In the genomic region with DNA sequence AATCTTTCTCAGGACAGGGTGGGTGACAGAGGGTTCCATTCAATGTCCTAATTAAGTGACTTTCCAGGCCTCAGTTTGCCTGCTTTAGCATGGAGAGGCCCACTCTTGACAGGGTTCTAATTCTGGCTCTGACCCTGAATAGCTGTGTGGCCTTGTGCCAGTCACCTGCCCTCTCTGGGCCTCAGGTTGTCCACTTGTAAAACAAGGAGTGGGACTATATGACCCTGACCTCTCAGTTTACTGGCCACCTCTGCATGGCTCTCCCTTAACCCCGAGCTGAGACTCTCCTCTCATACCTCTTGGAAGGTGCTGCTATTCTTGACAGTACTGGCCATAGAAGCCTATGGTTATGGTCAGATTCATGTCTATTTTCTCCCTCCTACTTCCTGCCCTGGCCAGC, we compare ENCODE assay signal across 21 cellular contexts. TPM values are rescaled to one million over a fixed set of nuclear protein-coding genes. Genes with fewer than 3 reads are reported as not detected.
DNase-seq lines count a peak whose midpoint lies in the region; ATAC-seq, FAIRE-seq and TF ChIP-seq lines count a peak whose summit lies in the region.
"Had no signal": no experiment of that assay in that cellular context is flagged by ENCODE, and none has a peak within 500 bp of the region (broad histone marks: within the 10 kb centered on the region; RNA-seq: fewer than 3 reads in every experiment).

No MANE protein-coding gene starts in this region.

- H3K36me3 ChIP-seq in BE2C (no peaks in the 10 kb centered on the region; the same call in 1 of the 2 replicates), Panc1 (ENCODE audit: control insufficient read depth, insufficient read depth, low read length) (no peaks in the 10 kb centered on the region), kidney (ENCODE audit: control insufficient read depth in 1 of 2, insufficient read depth in 2 of 2, low read length in 2 of 2) (no peaks in the 10 kb centered on the region), neuronal stem cell (replicated peaks in 1 of 2; ENCODE audit: control insufficient read depth in 2 of 2, insufficient read depth in 2 of 2, low read length in 2 of 2) (no peaks in the 10 kb centered on the region)

- ATAC-seq in Panc1 (no peak), GM18861 (IDR thresholded peaks at IDR 0.05; ENCODE audit: unreplicated experiment) (no peak), GM18870 (IDR thresholded peaks at IDR 0.05; ENCODE audit: unreplicated experiment) (no peak)
- ATAC-seq in naive thymus-derived CD8-positive, alpha-beta T cell, result no peak
- ATAC-seq: CD8-positive, alpha-beta T cell had no signal

- CTCF ChIA-PET in Panc1 (lab: Charles Lee), result no interaction called here

- H3K23ac ChIP-seq in neuronal stem cell (ENCODE audit: low read depth, low read length, poor library complexity), result no peak overlapping the region

- H3K27ac ChIP-seq in Panc1 (ENCODE audit: low read length), result peak overlapping the region; percentile 18; the same call in 1 of the 2 replicates
- H3K27ac ChIP-seq in kidney (ENCODE audit: low read depth in 2 of 2, low read length in 2 of 2), result peak overlapping the region in 1 of 2 donors; percentile 51
- no peak overlapping the region for H3K27ac ChIP-seq in neuronal stem cell (replicated peaks; ENCODE audit: low read length)
- H3K27ac ChIP-seq: GM23248 had no signal

- FAIRE-seq in kidney (lab: Jason Lieb, UNC), result no peak
- FAIRE-seq: A204.1, D721Med, HTR-8/SVneo had no signal

- no peak overlapping the region for H3K4ac ChIP-seq in neuronal stem cell (ENCODE audit: low read length)

- 0 out of 2 replicates have a peak overlapping the region, but pooled peaks have one; percentile 9 for H3K4me3 ChIP-seq in BE2C (ENCODE audit: low read depth, low read length)
- H3K4me3 ChIP-seq in Panc1 (ENCODE audit: low read depth in 2 of 2, low read length in 2 of 2), result no peak overlapping the region
- no peak overlapping the region for H3K4me3 ChIP-seq in kidney (ENCODE audit: low read length in 2 of 2)
- no peak overlapping the region for H3K4me3 ChIP-seq in neuronal stem cell (ENCODE audit: low read length in 2 of 2)
- H3K4me3 ChIP-seq: GM23248 had no signal

- TF ChIP-seq CTCF in BE2C (IDR thresholded peaks at IDR 0.05; ENCODE audit: low read depth, low read length), result no peak
- TF ChIP-seq CTCF in Panc1 (IDR thresholded peaks at IDR 0.05), result no peak
- no peak for TF ChIP-seq CTCF in kidney (IDR thresholded peaks at IDR 0.05; ENCODE audit: borderline replicate concordance, extremely low read depth, insufficient read depth)

- no peaks in the 10 kb centered on the region for H3K9me3 ChIP-seq in BE2C
- H3K9me3 ChIP-seq in Panc1 (ENCODE audit: control insufficient read depth, insufficient read depth, low read depth, low read length), result no peaks in the 10 kb centered on the region
- no peaks in the 10 kb centered on the region for H3K9me3 ChIP-seq in kidney (ENCODE audit: control insufficient read depth in 1 of 2, low read length in 2 of 2)
- no peaks in the 10 kb centered on the region for H3K9me3 ChIP-seq in neuronal stem cell (replicated peaks in 1 of 2; ENCODE audit: control insufficient read depth in 2 of 2, insufficient read depth in 1 of 2, low read depth in 1 of 2, low read length in 2 of 2)

- no peak overlapping the region for H2BK120ac ChIP-seq in neuronal stem cell (ENCODE audit: low read depth, low read length)

- H3K27me3 Mint-ChIP-seq in naive thymus-derived CD8-positive, alpha-beta T cell, result peaks cover 2 to 39% (median 7%) of the 10 kb centered on the region in 5 donors

- DNase-seq in BE2C (no peak), Panc1 (ENCODE audit: low read depth, low spot score) (no peak), kidney (peak; percentile 7), neuronal stem cell (ENCODE audit: low spot score) (no peak), RKO (ENCODE audit: low spot score) (no peak)
- no peak for DNase-seq in naive thymus-derived CD8-positive, alpha-beta T cell
- DNase-seq: CD8-positive, alpha-beta T cell; COR-L47; DMS153; GF-D8; GM23248; H7; KBM-7 had no signal

- no peaks in the 10 kb centered on the region for H3K9me3 Mint-ChIP-seq in naive thymus-derived CD8-positive, alpha-beta T cell
- H3K9me3 Mint-ChIP-seq: CD14-positive monocyte; CD8-positive, alpha-beta T cell had no signal

- no peak overlapping the region for H2AK5ac ChIP-seq in neuronal stem cell (ENCODE audit: low read depth, low read length)

- H3K27me3 ChIP-seq in BE2C (no peaks in the 10 kb centered on the region), Panc1 (ENCODE audit: control insufficient read depth, insufficient read depth, low read length) (no peaks in the 10 kb centered on the region), neuronal stem cell (ENCODE audit: control insufficient read depth in 3 of 3, insufficient read depth in 3 of 3, low read depth in 1 of 3, low read length in 3 of 3) (peaks cover 0 to 22% (median 0%) of the 10 kb centered on the region in 3 experiments)

- intact Hi-C loops in Panc1 (cut with micrococcal nuclease; ENCODE audit: unreplicated experiment) (no loop called here), kidney (cut with DNase I) (no loop called here)

- no TSS peak for BruUV-seq in Panc1 (replicated peaks; lab: Mats Ljungman, UMichigan)

- no peak overlapping the region for H3K9ac ChIP-seq in kidney (ENCODE audit: low read length in 2 of 2)
- H3K9ac ChIP-seq in neuronal stem cell (ENCODE audit: low read depth, low read length, poor library complexity), result no peak overlapping the region
- H3K9ac ChIP-seq: GM23248 had no signal

- H3K4me1 Mint-ChIP-seq in naive thymus-derived CD8-positive, alpha-beta T cell, result peaks cover 0 to 1% (median 0%) of the 10 kb centered on the region in 4 donors
- H3K4me1 Mint-ChIP-seq: CD14-positive monocyte had no signal

- H3K14ac ChIP-seq in neuronal stem cell (ENCODE audit: low read length), result no peak overlapping the region

- peak overlapping the region; percentile 69 for H2BK15ac ChIP-seq in neuronal stem cell (ENCODE audit: low read length)

- no peak overlapping the region for H3K18ac ChIP-seq in neuronal stem cell (ENCODE audit: low read length)

- H3K79me1 ChIP-seq in neuronal stem cell (ENCODE audit: low read depth, low read length), result peaks cover 2% of the 10 kb centered on the region

- H2AFZ ChIP-seq in neuronal stem cell (ENCODE audit: low read length), result no peak overlapping the region
- H2AFZ ChIP-seq: GM23248 had no signal

- H3K4me3 Mint-ChIP-seq in naive thymus-derived CD8-positive, alpha-beta T cell, result no peak overlapping the region
- H3K4me3 Mint-ChIP-seq: CD14-positive monocyte; CD8-positive, alpha-beta T cell had no signal

- H2BK12ac ChIP-seq in neuronal stem cell (ENCODE audit: low read length), result no peak overlapping the region

- H3K4me1 ChIP-seq in BE2C (peaks cover 47% of the 10 kb centered on the region), Panc1 (ENCODE audit: control insufficient read depth, insufficient read depth, low read length) (peaks cover 5% of the 10 kb centered on the region; the same call in 1 of the 2 replicates), kidney (ENCODE audit: control insufficient read depth in 1 of 2, insufficient read depth in 1 of 2, low read depth in 1 of 2, low read length in 2 of 2) (peaks cover 8 to 10% of the 10 kb centered on the region in 2 donors), neuronal stem cell (ENCODE audit: control insufficient read depth in 2 of 2, insufficient read depth in 1 of 2, low read depth in 1 of 2, low read length in 2 of 2) (peaks cover 5 to 9% of the 10 kb centered on the region in 2 donors)

- POLR2A ChIA-PET in Panc1 (lab: Charles Lee), result interaction anchor here (0.6 kb wide), 1 partner anchor 169 kb away, joined by 6 read pairs; no protein-coding TSS in a partner anchor
- POLR2A ChIA-PET in naive thymus-derived CD8-positive, alpha-beta T cell (lab: Charles Lee), result interaction anchor here (0.6 kb wide), 1 partner anchor 11 kb away, joined by 3 read pairs; no protein-coding TSS in a partner anchor

- no peak overlapping the region for H3K4me2 ChIP-seq in neuronal stem cell (ENCODE audit: insufficient read depth, low read length, poor library complexity, severe bottlenecking)

- in situ Hi-C loops in Panc1 (cut with HindIII; ENCODE audit: low pct_unique_long_range_greater_than_20kb, low sequenced_read_pairs), result no loop called here

- H3K36me3 Mint-ChIP-seq in naive thymus-derived CD8-positive, alpha-beta T cell, result no peaks in the 10 kb centered on the region
- H3K36me3 Mint-ChIP-seq: CD14-positive monocyte; CD8-positive, alpha-beta T cell had no signal

- H4K91ac ChIP-seq in neuronal stem cell (ENCODE audit: low read depth, low read length, poor library complexity), result no peak overlapping the region

- H4K8ac ChIP-seq in neuronal stem cell (ENCODE audit: low read depth, low read length), result no peak overlapping the region

- H3K27ac Mint-ChIP-seq in naive thymus-derived CD8-positive, alpha-beta T cell, result peak overlapping the region in 1 of 10 donors; percentile 41
- H3K27ac Mint-ChIP-seq: CD8-positive, alpha-beta T cell had no signal

- no CpG with 5 or more reads among the region's 1 CpG for WGBS in neuronal stem cell (ENCODE audit: extremely low coverage in 2 of 2, insufficient read length in 2 of 2, insufficient replicate concordance in 1 of 2), 2 donors

- no peak overlapping the region for H2BK5ac ChIP-seq in neuronal stem cell (ENCODE audit: low read length)

RNA-seq across cellular contexts. Expression of a gene that starts 44.1 kb away (rescaled TPM):
- not detected for polyA plus RNA-seq in BE2C (2012; ENCODE audit: insufficient read depth, insufficient read length, low read depth)
- total RNA-seq in Panc1 (2021; ENCODE audit: unreplicated experiment) (not detected), kidney (not detected)
- not detected for polyA plus RNA-seq in Panc1 (2012; ENCODE audit: insufficient read length)
- polyA plus RNA-seq in kidney (ENCODE audit: insufficient read depth, low read depth, low replicate concordance), result not detected
- not detected for polyA plus RNA-seq in neuronal stem cell (2013, experiment 1 of 2)
- not detected for polyA plus RNA-seq in neuronal stem cell (2013, experiment 2 of 2)
- total RNA-seq in naive thymus-derived CD8-positive, alpha-beta T cell, result not detected
- not detected for polyA plus RNA-seq in naive thymus-derived CD8-positive, alpha-beta T cell
- total RNA-seq: CD8-positive, alpha-beta T cell; GM23248; H7 had no signal
- polyA plus RNA-seq: AG04450, BJ, CD14-positive monocyte, GM23248 had no signal

RNA-seq across cellular contexts. Expression of a gene that starts 58.9 kb away (rescaled TPM):
- 82.1 TPM for polyA plus RNA-seq in BE2C (2012; ENCODE audit: insufficient read depth, insufficient read length, low read depth)
- total RNA-seq in Panc1 (2021; ENCODE audit: unreplicated experiment) (89.8 TPM), kidney (57.1 TPM)
- 75.3 TPM for polyA plus RNA-seq in Panc1 (2012; ENCODE audit: insufficient read length)
- 36.4 TPM for polyA plus RNA-seq in kidney (ENCODE audit: insufficient read depth, low read depth, low replicate concordance)
- polyA plus RNA-seq in neuronal stem cell (2013, experiment 1 of 2), result 30.6 TPM
- 30.2 TPM for polyA plus RNA-seq in neuronal stem cell (2013, experiment 2 of 2)
- 100 to 1,000 TPM; 126 to 128 TPM for total RNA-seq in naive thymus-derived CD8-positive, alpha-beta T cell
- 10 to 100 TPM; 24.6 to 43.9 (median 26.0) TPM for polyA plus RNA-seq in naive thymus-derived CD8-positive, alpha-beta T cell
